ENCODE assay signal across 9 cellular contexts in the genomic region with DNA sequence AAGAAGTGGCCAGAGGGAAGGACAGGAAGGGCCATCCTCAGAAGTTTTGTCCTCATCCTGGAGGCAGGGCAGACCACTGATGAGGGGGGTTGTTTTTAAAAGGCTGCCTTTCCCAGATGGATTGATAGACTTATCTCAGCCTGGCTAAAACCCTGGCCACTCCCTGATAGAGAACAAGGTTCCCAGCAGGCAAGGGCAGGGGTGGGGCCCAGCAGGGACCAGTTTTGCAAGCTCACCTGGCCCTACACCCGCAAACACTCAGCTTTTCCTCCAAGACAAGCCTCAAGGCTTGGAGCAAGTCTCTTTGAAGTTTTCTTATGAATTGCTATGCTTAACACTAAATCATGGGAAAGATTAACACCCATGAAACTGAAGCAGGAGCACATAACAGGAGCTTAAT. TPM values are rescaled to one million over a fixed set of nuclear protein-coding genes. Genes with fewer than 3 reads are reported as not detected.
DNase-seq lines count a peak whose midpoint lies in the region; TF ChIP-seq lines count a peak whose summit lies in the region.
"Had no signal": no experiment of that assay in that cellular context is flagged by ENCODE, and none has a peak within 500 bp of the region (broad histone marks: within the 10 kb centered on the region; RNA-seq: fewer than 3 reads in every experiment).

No MANE protein-coding gene starts in this region.

- H2BK5ac ChIP-seq in mesenchymal stem cell (ENCODE audit: low read depth, low read length, poor library complexity, severe bottlenecking), result no peak overlapping the region

- no peaks in the 10 kb centered on the region for H3K36me3 ChIP-seq in mammary epithelial cell (ENCODE audit: insufficient read depth, low read length)
- no peaks in the 10 kb centered on the region for H3K36me3 ChIP-seq in mesenchymal stem cell (ENCODE audit: control insufficient read depth in 1 of 2, insufficient read depth in 2 of 2, low read depth in 1 of 2, low read length in 2 of 2)

- H4K20me1 ChIP-seq in mammary epithelial cell (ENCODE audit: insufficient read depth, low read length), result no peaks in the 10 kb centered on the region

- no peak overlapping the region for H3K23ac ChIP-seq in mesenchymal stem cell (ENCODE audit: low read length in 2 of 2)

- H3K4me3 Mint-ChIP-seq in activated T-cell treated with anti-CD3 and anti-CD28 coated beads, Interleukin-2, amount 50 U/mL, for 24 hours, result no peak overlapping the region
- H3K4me3 Mint-ChIP-seq in type B pancreatic cell, result peak overlapping the region; percentile 53

- H3K4me1 ChIP-seq in mammary epithelial cell (ENCODE audit: insufficient read depth, low read length) (peaks cover 36% of the 10 kb centered on the region), mesenchymal stem cell (ENCODE audit: control insufficient read depth, insufficient read depth, low read depth, low read length) (peaks cover 22% of the 10 kb centered on the region)

- H3K4ac ChIP-seq in mesenchymal stem cell (ENCODE audit: low read depth in 1 of 2, low read length in 2 of 2), result peak overlapping the region; percentile 76 to 86

- H3K4me3 ChIP-seq in mammary epithelial cell (replicated peaks in 1 of 3; ENCODE audit: insufficient read depth in 1 of 3, low read depth in 2 of 3, low read length in 3 of 3) (no peak overlapping the region), mesenchymal stem cell (ENCODE audit: insufficient read depth in 1 of 2, low read depth in 1 of 2, low read length in 2 of 2) (no peak overlapping the region)

- WGBS in mammary epithelial cell (ENCODE audit: low coverage, missing lambda C conversion rate), result 0% methylated on average over 1 of the region's 1 CpG
- 100% methylated on average over 1 of the region's 1 CpG for WGBS in mesenchymal stem cell

- H3K14ac ChIP-seq in mesenchymal stem cell (ENCODE audit: low read length in 2 of 2), result peak overlapping the region in 1 of 2 experiments; percentile 26

- no peak for DNase-seq in activated T-cell treated with anti-CD3 and anti-CD28 coated beads, Interleukin-2, amount 50 U/mL, for 24 hours
- no peak for DNase-seq in activated T-cell treated with anti-CD3 and anti-CD28 coated beads, Interleukin-2, amount 50 U/mL, for 48 hours
- DNase-seq in mammary epithelial cell (peak; percentile 66), mesenchymal stem cell (no peak), type B pancreatic cell (ENCODE audit: extremely low spot score, unreplicated experiment) (no peak), SW 1271 (lab: John Stamatoyannopoulos, UW) (no peak), medulla oblongata (ENCODE audit: extremely low spot score) (no peak), UCSD-AML1 (lab: John Stamatoyannopoulos, UW; ENCODE audit: unreplicated experiment) (no peak)
- DNase-seq: NCI-H146 had no signal

- H2AK5ac ChIP-seq in mesenchymal stem cell (ENCODE audit: low read length, severe bottlenecking), result peak overlapping the region; percentile 68

- CTCF ChIA-PET in mammary epithelial cell (lab: Charles Lee; ENCODE audit: low non-redundant PET), result interaction anchor here (0.5 kb wide), 3 partner anchors 36 to 186 kb away, joined by 3 to 5 read pairs (median 4); no protein-coding TSS in a partner anchor

- no peak overlapping the region for H2BK15ac ChIP-seq in mesenchymal stem cell (ENCODE audit: low read depth, poor library complexity, severe bottlenecking)

- H2AFZ ChIP-seq in mammary epithelial cell (ENCODE audit: low read depth, low read length) (peak overlapping the region; percentile 72), mesenchymal stem cell (ENCODE audit: low read depth, low read length) (no peak overlapping the region)

- H3K27ac ChIP-seq in mammary epithelial cell (ENCODE audit: insufficient read depth, low read depth, low read length), result peak overlapping the region; percentile 93
- H3K27ac ChIP-seq in mesenchymal stem cell (ENCODE audit: low read length, poor library complexity, severe bottlenecking), result no peak overlapping the region

- H3K27me3 ChIP-seq in mammary epithelial cell (ENCODE audit: insufficient read depth, low read length) (no peaks in the 10 kb centered on the region), mesenchymal stem cell (ENCODE audit: control insufficient read depth in 1 of 2, insufficient read depth in 1 of 2, low read length in 2 of 2) (no peaks in the 10 kb centered on the region)

- peak overlapping the region; percentile 78 for H2BK120ac ChIP-seq in mesenchymal stem cell (ENCODE audit: low read depth, low read length)

- dilution Hi-C loops in mammary epithelial cell (cut with HindIII; ENCODE audit: low sequenced_read_pairs), result no loop called here

- H3K18ac ChIP-seq in mesenchymal stem cell (ENCODE audit: low read depth in 1 of 2, low read length in 2 of 2), result peak overlapping the region; percentile 63 to 86

- peak overlapping the region; percentile 76 for H4K91ac ChIP-seq in mesenchymal stem cell (ENCODE audit: low read length)

- no peaks in the 10 kb centered on the region for H3K79me2 ChIP-seq in mammary epithelial cell (ENCODE audit: insufficient read depth, low read length)

- H3K4me2 ChIP-seq in mammary epithelial cell (ENCODE audit: insufficient read depth, low read depth, low read length) (peak overlapping the region; percentile 46), mesenchymal stem cell (ENCODE audit: low read length, poor library complexity, severe bottlenecking) (no peak overlapping the region)

- H3K9me3 Mint-ChIP-seq in activated T-cell treated with anti-CD3 and anti-CD28 coated beads, Interleukin-2, amount 50 U/mL, for 24 hours, result no peaks in the 10 kb centered on the region
- no peaks in the 10 kb centered on the region for H3K9me3 Mint-ChIP-seq in type B pancreatic cell

- BruUV-seq in mammary epithelial cell (replicated peaks; lab: Mats Ljungman, UMichigan), result no TSS peak

- H3K4me1 Mint-ChIP-seq in activated T-cell treated with anti-CD3 and anti-CD28 coated beads, Interleukin-2, amount 50 U/mL, for 24 hours (ENCODE audit: low read depth), result peaks cover 27% of the 10 kb centered on the region
- peaks cover 57% of the 10 kb centered on the region for H3K4me1 Mint-ChIP-seq in type B pancreatic cell (ENCODE audit: unreplicated experiment)

- peak overlapping the region; percentile 62 for H4K8ac ChIP-seq in mesenchymal stem cell (ENCODE audit: low read length)

- intact Hi-C loops in mammary epithelial cell (cut with micrococcal nuclease), result loop anchor here (5.0 to 10.0 kb wide), 4 partner anchors 166 to 334 kb away; a partner anchor contains a TSS

- H3K79me1 ChIP-seq in mesenchymal stem cell (replicated peaks; ENCODE audit: low read length, poor library complexity, severe bottlenecking), result no peaks in the 10 kb centered on the region

- no peaks in the 10 kb centered on the region for H3K36me3 Mint-ChIP-seq in activated T-cell treated with anti-CD3 and anti-CD28 coated beads, Interleukin-2, amount 50 U/mL, for 24 hours (ENCODE audit: low read depth)
- H3K36me3 Mint-ChIP-seq in type B pancreatic cell, result peaks cover 6% of the 10 kb centered on the region

- TF ChIP-seq CTCF in mammary epithelial cell (conservative IDR thresholded peaks at IDR 0.05 in 1 of 2, IDR thresholded peaks at IDR 0.05 in 1 of 2; ENCODE audit: extremely low read depth in 1 of 2, insufficient read depth in 1 of 2, low read depth in 1 of 2, low read length in 2 of 2) (no peak), type B pancreatic cell (conservative IDR thresholded peaks at IDR 0.05) (no peak)

- no peaks in the 10 kb centered on the region for H3K27me3 Mint-ChIP-seq in activated T-cell treated with anti-CD3 and anti-CD28 coated beads, Interleukin-2, amount 50 U/mL, for 24 hours
- no peaks in the 10 kb centered on the region for H3K27me3 Mint-ChIP-seq in type B pancreatic cell

- H3K27ac Mint-ChIP-seq in activated T-cell treated with anti-CD3 and anti-CD28 coated beads, Interleukin-2, amount 50 U/mL, for 24 hours, result peak overlapping the region; percentile 63
- peak overlapping the region; percentile 96 for H3K27ac Mint-ChIP-seq in type B pancreatic cell

- no peaks in the 10 kb centered on the region for H3K9me3 ChIP-seq in mammary epithelial cell (replicated peaks; ENCODE audit: insufficient read depth, low read length)
- no peaks in the 10 kb centered on the region for H3K9me3 ChIP-seq in mesenchymal stem cell (ENCODE audit: control insufficient read depth, low read length)

- in situ Hi-C loops in mammary epithelial cell (cut with MboI; ENCODE audit: low sequenced_read_pairs in 2 of 2), result no loop called here

- peak overlapping the region; percentile 82 to 94 for H2BK12ac ChIP-seq in mesenchymal stem cell (ENCODE audit: low read length in 2 of 2)

- H3K9ac ChIP-seq in mammary epithelial cell (ENCODE audit: insufficient read depth, low read length) (peak overlapping the region; percentile 40), mesenchymal stem cell (ENCODE audit: low read length) (peak overlapping the region; percentile 70)

RNA-seq across cellular contexts. Expression of a gene that starts 9.1 kb away (rescaled TPM):
- total RNA-seq in mammary epithelial cell (not detected), type B pancreatic cell (ENCODE audit: low replicate concordance) (10.9 and 33.1 TPM in 2 replicates)
- polyA plus RNA-seq in mammary epithelial cell, result not detected
- not detected for polyA minus RNA-seq in mammary epithelial cell
- not detected for polyA plus RNA-seq in mesenchymal stem cell (2013, experiment 1 of 2)
- polyA plus RNA-seq in mesenchymal stem cell (2013, experiment 2 of 2), result not detected

Comparison
In these comparisons a context has a peak if more than half of its experiments do, and no peak if none do; other contexts are left out.
1. RNA of a gene that starts 9.1 kb away (total RNA-seq): 10.9 to 33.1 TPM in type B pancreatic cell; not detected in mammary epithelial cell; every median in the first group is over 10 times any median in the second.